11 cellular contexts compared by ENCODE assay signal in the genomic region with DNA sequence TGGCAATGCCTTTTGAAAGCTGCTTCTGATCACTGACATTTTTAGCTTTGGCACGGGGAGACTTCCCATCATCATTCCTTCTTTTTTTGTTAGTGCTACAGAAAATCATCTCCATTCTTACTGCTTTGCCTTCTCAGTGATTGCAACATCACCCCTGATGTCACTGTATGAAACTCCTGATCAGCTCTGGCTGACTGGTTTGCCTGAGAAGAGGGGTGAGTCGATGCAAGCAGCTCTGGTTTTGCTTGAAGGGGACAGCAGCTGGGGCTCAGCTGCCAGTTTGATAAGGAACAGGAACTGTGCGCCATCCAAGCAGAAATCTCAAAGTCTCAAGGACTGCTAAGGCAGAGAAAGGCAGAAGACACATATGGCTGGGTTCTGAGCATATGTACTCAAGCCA.
DNase-seq lines count a peak whose midpoint lies in the region; ATAC-seq and TF ChIP-seq lines count a peak whose summit lies in the region.
"Had no signal": no experiment of that assay in that cellular context is flagged by ENCODE, and none has a peak within 500 bp of the region (broad histone marks: within the 10 kb centered on the region; RNA-seq: fewer than 3 reads in every experiment).

No MANE protein-coding gene starts in this region.

- H3K36me3 ChIP-seq in GM23338 (ENCODE audit: insufficient read depth) (peaks cover 11% of the 10 kb centered on the region; the same call in 1 of the 2 replicates), OCI-LY7 (ENCODE audit: insufficient read depth, low read length) (no peaks in the 10 kb centered on the region)
- H3K36me3 ChIP-seq: gastroesophageal sphincter had no signal

- CTCF ChIA-PET in OCI-LY7 (lab: Charles Lee; ENCODE audit: unreplicated experiment) = no interaction called here

- no TSS peak for BruUV-seq in OCI-LY7 (replicated peaks; lab: Mats Ljungman, UMichigan)

- H3K4me1 Mint-ChIP-seq in GM23338 = peaks cover 2% of the 10 kb centered on the region; the same call in 1 of the 3 replicates

- no peak overlapping the region for H3K27ac Mint-ChIP-seq in GM23338

- intact Hi-C loops in OCI-LY7 (cut with micrococcal nuclease; ENCODE audit: unreplicated experiment) (loop anchor here (2.0 kb wide), 1 partner anchor 164 kb away; no protein-coding TSS in a partner anchor), left cardiac atrium (cut with DNase I) (no loop called here)

- DNase-seq in GM23338 (ENCODE audit: low spot score) = no peak
- DNase-seq in OCI-LY7 (ENCODE audit: low spot score) = peak; percentile 53
- peak; percentile 20 for DNase-seq in left cardiac atrium
- DNase-seq in stromal cell of bone marrow (ENCODE audit: low read depth) = peak; percentile 77
- DNase-seq in SW 1271 (lab: John Stamatoyannopoulos, UW) = no peak
- DNase-seq in KG1 (lab: John Stamatoyannopoulos, UW) = no peak
- DNase-seq in NK-92 treated with Interleukin-12 subunit alpha and Interleukin-12 subunit beta, amount 100 ng/mL, for 24 hours (lab: John Stamatoyannopoulos, UW) = no peak
- no peak for DNase-seq in DMS79 treated with DMSO at 0.1 percent for 48 hours (lab: John Stamatoyannopoulos, UW)
- DNase-seq: activated naive CD4-positive, alpha-beta T cell; T-helper 9 cell had no signal

- H3K27me3 ChIP-seq in GM23338 (ENCODE audit: insufficient read depth) = no peaks in the 10 kb centered on the region
- H3K27me3 ChIP-seq: gastroesophageal sphincter had no signal

- H3K4me2 ChIP-seq in GM23338 (no peak overlapping the region), OCI-LY7 (ENCODE audit: low read length) (no peak overlapping the region)

- peaks cover 6% of the 10 kb centered on the region for H3K9me2 ChIP-seq in GM23338 (ENCODE audit: insufficient read depth)
- no peaks in the 10 kb centered on the region for H3K9me2 ChIP-seq in OCI-LY7 (ENCODE audit: insufficient read depth, low read length)

- H2AFZ ChIP-seq in GM23338 (peak overlapping the region; percentile 72; the same call in 1 of the 2 replicates), OCI-LY7 (ENCODE audit: low read length) (no peak overlapping the region)

- H3K36me3 Mint-ChIP-seq in GM23338 (ENCODE audit: low read depth) = peaks cover 10% of the 10 kb centered on the region; the same call in 2 of the 3 replicates

- H3K4me3 Mint-ChIP-seq in GM23338 = no peak overlapping the region

- POLR2A ChIA-PET in OCI-LY7 (lab: Charles Lee) = interaction anchor here (0.6 to 2.0 kb wide), 3 partner anchors 10 to 715 kb away, joined by 3 to 8 read pairs (median 7); no protein-coding TSS in a partner anchor

- H3K9me3 ChIP-seq in OCI-LY7 (ENCODE audit: low read length) = peaks cover 13% of the 10 kb centered on the region; the same call in 1 of the 2 replicates

- H3F3A ChIP-seq in GM23338 (replicated peaks; ENCODE audit: low read depth) = no peaks in the 10 kb centered on the region

- H3K9me3 Mint-ChIP-seq in GM23338 = peaks cover 12% of the 10 kb centered on the region; the same call in 2 of the 3 replicates

- no peak overlapping the region for H3K27ac ChIP-seq in GM23338 (ENCODE audit: low read depth)
- no peak overlapping the region for H3K27ac ChIP-seq in OCI-LY7 (ENCODE audit: low read depth, low read length, poor library complexity, severe bottlenecking)
- H3K27ac ChIP-seq: gastroesophageal sphincter had no signal

- H3K79me2 ChIP-seq in GM23338 (replicated peaks; ENCODE audit: insufficient read depth) = no peaks in the 10 kb centered on the region
- H3K79me2 ChIP-seq in OCI-LY7 (ENCODE audit: insufficient read depth, low read depth, low read length) = no peaks in the 10 kb centered on the region

- H3K27me3 Mint-ChIP-seq in GM23338 (ENCODE audit: insufficient read depth, low read depth, poor library complexity) = no peaks in the 10 kb centered on the region

- TF ChIP-seq CTCF in GM23338 (conservative IDR thresholded peaks at IDR 0.05; ENCODE audit: low read depth in 2 of 2) = no peak
- TF ChIP-seq CTCF in OCI-LY7 (conservative IDR thresholded peaks at IDR 0.05; ENCODE audit: low read length) = no peak

- no peak overlapping the region for H3K4me3 ChIP-seq in GM23338
- H3K4me3 ChIP-seq in OCI-LY7 (ENCODE audit: low read depth, low read length, poor library complexity, severe bottlenecking) = no peak overlapping the region
- H3K4me3 ChIP-seq: gastroesophageal sphincter had no signal

- ATAC-seq in GM23338 = no peak
- peak; percentile 61 to 86 for ATAC-seq in left cardiac atrium
- ATAC-seq: gastroesophageal sphincter had no signal

- H4K20me1 ChIP-seq in GM23338 (replicated peaks; ENCODE audit: insufficient read depth) (no peaks in the 10 kb centered on the region), OCI-LY7 (ENCODE audit: insufficient read depth, low read length) (no peaks in the 10 kb centered on the region)

- H3K4me1 ChIP-seq in GM23338 (ENCODE audit: insufficient read depth) (no peaks in the 10 kb centered on the region), OCI-LY7 (ENCODE audit: insufficient read depth, low read length, poor library complexity, severe bottlenecking) (peaks cover 14% of the 10 kb centered on the region)
- H3K4me1 ChIP-seq: gastroesophageal sphincter had no signal

TF ChIP-seq in GM23338, 12 proteins besides CTCF, POLR2A, EP300 and RAD21:
- TF ChIP-seq, protein P1, sequence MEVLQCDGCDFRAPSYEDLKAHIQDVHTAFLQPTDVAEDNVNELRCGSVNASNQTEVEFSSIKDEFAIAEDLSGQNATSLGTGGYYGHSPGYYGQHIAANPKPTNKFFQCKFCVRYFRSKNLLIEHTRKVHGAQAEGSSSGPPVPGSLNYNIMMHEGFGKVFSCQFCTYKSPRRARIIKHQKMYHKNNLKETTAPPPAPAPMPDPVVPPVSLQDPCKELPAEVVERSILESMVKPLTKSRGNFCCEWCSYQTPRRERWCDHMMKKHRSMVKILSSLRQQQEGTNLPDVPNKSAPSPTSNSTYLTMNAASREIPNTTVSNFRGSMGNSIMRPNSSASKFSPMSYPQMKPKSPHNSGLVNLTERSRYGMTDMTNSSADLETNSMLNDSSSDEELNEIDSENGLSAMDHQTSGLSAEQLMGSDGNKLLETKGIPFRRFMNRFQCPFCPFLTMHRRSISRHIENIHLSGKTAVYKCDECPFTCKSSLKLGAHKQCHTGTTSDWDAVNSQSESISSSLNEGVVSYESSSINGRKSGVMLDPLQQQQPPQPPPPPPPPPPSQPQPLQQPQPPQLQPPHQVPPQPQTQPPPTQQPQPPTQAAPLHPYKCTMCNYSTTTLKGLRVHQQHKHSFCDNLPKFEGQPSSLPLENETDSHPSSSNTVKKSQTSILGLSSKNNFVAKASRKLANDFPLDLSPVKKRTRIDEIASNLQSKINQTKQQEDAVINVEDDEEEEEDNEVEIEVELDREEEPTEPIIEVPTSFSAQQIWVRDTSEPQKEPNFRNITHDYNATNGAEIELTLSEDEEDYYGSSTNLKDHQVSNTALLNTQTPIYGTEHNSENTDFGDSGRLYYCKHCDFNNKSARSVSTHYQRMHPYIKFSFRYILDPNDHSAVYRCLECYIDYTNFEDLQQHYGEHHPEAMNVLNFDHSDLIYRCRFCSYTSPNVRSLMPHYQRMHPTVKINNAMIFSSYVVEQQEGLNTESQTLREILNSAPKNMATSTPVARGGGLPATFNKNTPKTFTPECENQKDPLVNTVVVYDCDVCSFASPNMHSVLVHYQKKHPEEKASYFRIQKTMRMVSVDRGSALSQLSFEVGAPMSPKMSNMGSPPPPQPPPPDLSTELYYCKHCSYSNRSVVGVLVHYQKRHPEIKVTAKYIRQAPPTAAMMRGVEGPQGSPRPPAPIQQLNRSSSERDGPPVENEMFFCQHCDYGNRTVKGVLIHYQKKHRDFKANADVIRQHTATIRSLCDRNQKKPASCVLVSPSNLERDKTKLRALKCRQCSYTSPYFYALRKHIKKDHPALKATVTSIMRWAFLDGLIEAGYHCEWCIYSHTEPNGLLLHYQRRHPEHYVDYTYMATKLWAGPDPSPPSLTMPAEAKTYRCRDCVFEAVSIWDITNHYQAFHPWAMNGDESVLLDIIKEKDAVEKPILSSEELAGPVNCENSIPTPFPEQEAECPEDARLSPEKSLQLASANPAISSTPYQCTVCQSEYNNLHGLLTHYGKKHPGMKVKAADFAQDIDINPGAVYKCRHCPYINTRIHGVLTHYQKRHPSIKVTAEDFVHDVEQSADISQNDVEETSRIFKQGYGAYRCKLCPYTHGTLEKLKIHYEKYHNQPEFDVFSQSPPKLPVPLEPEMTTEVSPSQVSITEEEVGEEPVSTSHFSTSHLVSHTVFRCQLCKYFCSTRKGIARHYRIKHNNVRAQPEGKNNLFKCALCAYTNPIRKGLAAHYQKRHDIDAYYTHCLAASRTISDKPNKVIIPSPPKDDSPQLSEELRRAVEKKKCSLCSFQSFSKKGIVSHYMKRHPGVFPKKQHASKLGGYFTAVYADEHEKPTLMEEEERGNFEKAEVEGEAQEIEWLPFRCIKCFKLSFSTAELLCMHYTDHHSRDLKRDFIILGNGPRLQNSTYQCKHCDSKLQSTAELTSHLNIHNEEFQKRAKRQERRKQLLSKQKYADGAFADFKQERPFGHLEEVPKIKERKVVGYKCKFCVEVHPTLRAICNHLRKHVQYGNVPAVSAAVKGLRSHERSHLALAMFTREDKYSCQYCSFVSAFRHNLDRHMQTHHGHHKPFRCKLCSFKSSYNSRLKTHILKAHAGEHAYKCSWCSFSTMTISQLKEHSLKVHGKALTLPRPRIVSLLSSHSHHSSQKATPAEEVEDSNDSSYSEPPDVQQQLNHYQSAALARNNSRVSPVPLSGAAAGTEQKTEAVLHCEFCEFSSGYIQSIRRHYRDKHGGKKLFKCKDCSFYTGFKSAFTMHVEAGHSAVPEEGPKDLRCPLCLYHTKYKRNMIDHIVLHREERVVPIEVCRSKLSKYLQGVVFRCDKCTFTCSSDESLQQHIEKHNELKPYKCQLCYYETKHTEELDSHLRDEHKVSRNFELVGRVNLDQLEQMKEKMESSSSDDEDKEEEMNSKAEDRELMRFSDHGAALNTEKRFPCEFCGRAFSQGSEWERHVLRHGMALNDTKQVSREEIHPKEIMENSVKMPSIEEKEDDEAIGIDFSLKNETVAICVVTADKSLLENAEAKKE (CRISPR knock-in tag; IDR thresholded peaks at IDR 0.05) = no peak
- no peak for TF ChIP-seq EZH2phosphoT487 (IDR thresholded peaks at IDR 0.05; ENCODE audit: unreplicated experiment)
- no peak for TF ChIP-seq STAT1 (IDR thresholded peaks at IDR 0.05; ENCODE audit: unreplicated experiment)

Comparison
In these comparisons a context has a peak if more than half of its experiments do, and no peak if none do; other contexts are left out.
1. DNase-seq: peak in OCI-LY7 (single experiment), left cardiac atrium (single experiment) and stromal cell of bone marrow (single experiment); none in GM23338 (single experiment), SW 1271 (0 of 2), KG1 (single experiment), NK-92 treated with Interleukin-12 subunit alpha and Interleukin-12 subunit beta, amount 100 ng/mL, for 24 hours (single experiment) and DMS79 treated with DMSO at 0.1 percent for 48 hours (single experiment).